17 cellular contexts compared by ENCODE assay signal in genomic region chr10:29969255-29970011, GRCh38.
"Had no signal": no experiment of that assay in that cellular context is flagged by ENCODE, and none has a peak within 500 bp of the region (broad histone marks: within the 10 kb centered on the region; RNA-seq: fewer than 3 reads in every experiment).

No MANE protein-coding gene starts in this region.

- H3K4me2 ChIP-seq: hepatocyte had no signal

- H3K4me3 ChIP-seq: body of pancreas, cardiac muscle cell, hepatocyte, left lung, lung, tibial nerve had no signal

- H3K27ac ChIP-seq: body of pancreas, cardiac muscle cell, hepatocyte, tibial nerve had no signal

- ATAC-seq: activated naive CD8-positive, alpha-beta T cell treated with anti-CD3 and anti-CD28 coated beads, Interleukin-2, amount 50 U/mL, for 24 hours; body of pancreas; left lung; stimulated activated naive CD8-positive, alpha-beta T cell treated with anti-CD3 and anti-CD28 coated beads, Interleukin-15, Interleukin-2, amounts not matched to agents 100 U/mL and 50 U/mL, for 24 hours had no signal

- H3K27me3 ChIP-seq: body of pancreas, cardiac muscle cell, hepatocyte, left lung, tibial nerve had no signal

- H3K4me1 ChIP-seq: body of pancreas, left lung, tibial nerve had no signal

- H3K79me2 ChIP-seq: hepatocyte had no signal

- H2AFZ ChIP-seq: hepatocyte had no signal

- H3K9me3 ChIP-seq: body of pancreas, left lung, tibial nerve had no signal

- DNase-seq: activated CD4-positive, alpha-beta memory T cell treated with anti-CD3 and anti-CD28 coated beads, Interleukin-2, amount 10 ng/mL, durations not matched to agents 7 days and 5 days; activated CD4-positive, alpha-beta T cell treated with anti-CD3 and anti-CD28 coated beads for 48 hours; activated effector memory CD4-positive, alpha-beta T cell treated with anti-CD3 and anti-CD28 coated beads, Interleukin-2, amount 50 U/mL, for 16 hours; activated naive CD4-positive, alpha-beta T cell treated with anti-CD3 and anti-CD28 coated beads, Interleukin-2, amount 50 U/mL, for 16 hours; activated naive CD8-positive, alpha-beta T cell treated with anti-CD3 and anti-CD28 coated beads, Interleukin-2, amount 50 U/mL, for 24 hours; anterior cingulate cortex; body of pancreas; immature natural killer cell; left lung; natural killer cell; stimulated activated CD4-positive, alpha-beta T cell treated with anti-CD3 and anti-CD28 coated beads, Interleukin-12 subunit alpha, Interleukin-12 subunit beta, amount 100 ng/mL, for 4 hours; stimulated activated CD4-positive, alpha-beta T cell treated with anti-CD3 and anti-CD28 coated beads, Interleukin-4, amount 100 ng/mL, for 4 hours; stimulated activated naive CD8-positive, alpha-beta T cell treated with anti-CD3 and anti-CD28 coated beads, Interleukin-15, Interleukin-2, amounts not matched to agents 100 U/mL and 50 U/mL, for 24 hours had no signal

- H3K36me3 ChIP-seq: cardiac muscle cell, left lung, tibial nerve had no signal
